24 cellular contexts compared by ENCODE assay signal in the genomic region with DNA sequence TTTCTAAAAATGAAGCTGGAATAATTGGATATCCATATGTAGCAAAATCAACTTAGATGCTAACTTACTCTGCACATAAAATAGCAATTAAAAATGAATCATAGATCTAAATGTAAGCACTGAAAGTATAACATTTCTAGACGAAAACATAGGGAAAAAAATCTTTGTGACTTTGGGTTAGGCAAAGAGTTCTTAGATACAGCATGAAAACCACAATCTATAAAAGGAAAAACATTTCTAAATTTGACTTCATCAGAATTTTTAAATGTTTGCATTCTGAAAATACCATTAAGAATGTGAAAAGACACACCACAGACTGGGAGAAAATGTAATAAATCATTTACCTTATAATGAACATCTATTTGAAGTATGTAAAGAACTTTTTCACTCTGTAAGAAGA.
A peak's percentile ranks its signal among the peaks of the same experiment; 100 is the strongest.
DNase-seq lines count a peak whose midpoint lies in the region; ATAC-seq and TF ChIP-seq lines count a peak whose summit lies in the region.
"Had no signal": no experiment of that assay in that cellular context is flagged by ENCODE, and none has a peak within 500 bp of the region (broad histone marks: within the 10 kb centered on the region; RNA-seq: fewer than 3 reads in every experiment).

No MANE protein-coding gene starts in this region.

- in situ Hi-C loops in brain microvascular endothelial cell (cut with HindIII; ENCODE audit: low pct_ligation_motif_present, low sequenced_read_pairs): no loop called here

- H3K27me3 ChIP-seq in ACC112 (ENCODE audit: insufficient read depth, low read length) (no peaks in the 10 kb centered on the region), adipocyte (replicated peaks; ENCODE audit: control insufficient read depth, insufficient read depth, low read length) (no peaks in the 10 kb centered on the region), brain microvascular endothelial cell (replicated peaks) (no peaks in the 10 kb centered on the region)
- H3K27me3 ChIP-seq: Peyer's patch had no signal

- H3K4me1 ChIP-seq in ACC112 (ENCODE audit: control insufficient read depth, insufficient read depth, low read length, unreplicated experiment) (peaks cover 3% of the 10 kb centered on the region), adipocyte (ENCODE audit: control insufficient read depth, insufficient read depth, low read length) (peaks cover 2% of the 10 kb centered on the region)

- peaks cover 26% of the 10 kb centered on the region for H3K4me1 Mint-ChIP-seq in HFFc6 (ENCODE audit: low read depth)
- H3K4me1 Mint-ChIP-seq: CD4-positive, alpha-beta memory T cell; GM23338; IgD-negative memory B cell had no signal

- H3K27ac ChIP-seq in ACC112 (ENCODE audit: low read depth, low read length) (no peak overlapping the region), brain microvascular endothelial cell (no peak overlapping the region)
- H3K27ac ChIP-seq: Peyer's patch had no signal

- H3K4me3 ChIP-seq in ACC112 (ENCODE audit: low read depth, low read length) (no peak overlapping the region), adipocyte (ENCODE audit: low read length) (no peak overlapping the region), fibroblast of villous mesenchyme (ENCODE audit: low read depth, low read length) (no peak overlapping the region), brain microvascular endothelial cell (ENCODE audit: low read depth, low read length) (no peak overlapping the region)
- H3K4me3 ChIP-seq: GM12878, GM23338, Peyer's patch had no signal

- no peaks in the 10 kb centered on the region for H3K79me2 ChIP-seq in ACC112 (ENCODE audit: control insufficient read depth, insufficient read depth, low read length, unreplicated experiment)

- H3K36me3 ChIP-seq in ACC112 (ENCODE audit: insufficient read depth, low read length) (no peaks in the 10 kb centered on the region), adipocyte (ENCODE audit: control insufficient read depth, insufficient read depth, low read length, severe bottlenecking) (no peaks in the 10 kb centered on the region), brain microvascular endothelial cell (replicated peaks) (no peaks in the 10 kb centered on the region)
- H3K36me3 ChIP-seq: Peyer's patch had no signal

- H2AFZ ChIP-seq in ACC112 (ENCODE audit: low read length, unreplicated experiment): peak overlapping the region; percentile 55
- H2AFZ ChIP-seq: GM23338 had no signal

- no peaks in the 10 kb centered on the region; the same call in 1 of the 2 replicates for H3K36me3 Mint-ChIP-seq in HFFc6 (ENCODE audit: low read depth)

- H3K4me3 Mint-ChIP-seq in HFFc6: peak overlapping the region; percentile 6; the same call in 1 of the 2 replicates
- H3K4me3 Mint-ChIP-seq: CD4-positive, alpha-beta memory T cell; GM23338; H9; IgD-negative memory B cell had no signal

- no peak overlapping the region for H3K27ac Mint-ChIP-seq in HFFc6
- H3K27ac Mint-ChIP-seq: CD4-positive, alpha-beta memory T cell; GM23338; H9; IgD-negative memory B cell had no signal

- no peaks in the 10 kb centered on the region for H3K9me3 Mint-ChIP-seq in HFFc6

- peaks cover 5% of the 10 kb centered on the region for H3K27me3 Mint-ChIP-seq in HFFc6 (ENCODE audit: insufficient read depth)

- DNase-seq in HFFc6: no peak
- DNase-seq in adipocyte (ENCODE audit: low read depth): peak; percentile 6
- DNase-seq in fibroblast of villous mesenchyme (ENCODE audit: low read depth): peak; percentile 21
- no peak for DNase-seq in brain microvascular endothelial cell
- DNase-seq in pons (ENCODE audit: low spot score): no peak
- DNase-seq: C1 segment of cervical spinal cord; CD4-positive, alpha-beta memory T cell; COR-L47; DMS79; EL; GDM1; H9; NCI-H1092; NCI-H1436; NCI-H1930; NCI-H2107; NCI-H524 treated with DMSO at 0.1 percent for 48 hours; Peyer's patch; SHP77 treated with DMSO at 0.1 percent for 48 hours had no signal

- TF ChIP-seq CTCF in HFFc6 (IDR thresholded peaks at IDR 0.05): no peak
- TF ChIP-seq CTCF in fibroblast of villous mesenchyme (IDR thresholded peaks at IDR 0.05; ENCODE audit: insufficient read depth, low read depth, low read length): no peak
- TF ChIP-seq CTCF in brain microvascular endothelial cell (IDR thresholded peaks at IDR 0.05; ENCODE audit: low read depth, low read length, missing control alignments): no peak

- ATAC-seq in HG03280 (IDR thresholded peaks at IDR 0.05; ENCODE audit: unreplicated experiment): no peak
- ATAC-seq: GM12878, GM23338 had no signal

- H3K9ac ChIP-seq in adipocyte (ENCODE audit: low read length): no peak overlapping the region

- no peaks in the 10 kb centered on the region for H3K9me3 ChIP-seq in adipocyte (ENCODE audit: control insufficient read depth, low read length)
- H3K9me3 ChIP-seq: Peyer's patch had no signal

Comparison
In these comparisons a context has a peak if more than half of its experiments do, and no peak if none do; other contexts are left out.
1. DNase-seq: peak in adipocyte (single experiment) and fibroblast of villous mesenchyme (single experiment); none in HFFc6 (single experiment), brain microvascular endothelial cell (single experiment) and pons (single experiment).